18 cellular contexts compared by ENCODE assay signal in the genomic region with DNA sequence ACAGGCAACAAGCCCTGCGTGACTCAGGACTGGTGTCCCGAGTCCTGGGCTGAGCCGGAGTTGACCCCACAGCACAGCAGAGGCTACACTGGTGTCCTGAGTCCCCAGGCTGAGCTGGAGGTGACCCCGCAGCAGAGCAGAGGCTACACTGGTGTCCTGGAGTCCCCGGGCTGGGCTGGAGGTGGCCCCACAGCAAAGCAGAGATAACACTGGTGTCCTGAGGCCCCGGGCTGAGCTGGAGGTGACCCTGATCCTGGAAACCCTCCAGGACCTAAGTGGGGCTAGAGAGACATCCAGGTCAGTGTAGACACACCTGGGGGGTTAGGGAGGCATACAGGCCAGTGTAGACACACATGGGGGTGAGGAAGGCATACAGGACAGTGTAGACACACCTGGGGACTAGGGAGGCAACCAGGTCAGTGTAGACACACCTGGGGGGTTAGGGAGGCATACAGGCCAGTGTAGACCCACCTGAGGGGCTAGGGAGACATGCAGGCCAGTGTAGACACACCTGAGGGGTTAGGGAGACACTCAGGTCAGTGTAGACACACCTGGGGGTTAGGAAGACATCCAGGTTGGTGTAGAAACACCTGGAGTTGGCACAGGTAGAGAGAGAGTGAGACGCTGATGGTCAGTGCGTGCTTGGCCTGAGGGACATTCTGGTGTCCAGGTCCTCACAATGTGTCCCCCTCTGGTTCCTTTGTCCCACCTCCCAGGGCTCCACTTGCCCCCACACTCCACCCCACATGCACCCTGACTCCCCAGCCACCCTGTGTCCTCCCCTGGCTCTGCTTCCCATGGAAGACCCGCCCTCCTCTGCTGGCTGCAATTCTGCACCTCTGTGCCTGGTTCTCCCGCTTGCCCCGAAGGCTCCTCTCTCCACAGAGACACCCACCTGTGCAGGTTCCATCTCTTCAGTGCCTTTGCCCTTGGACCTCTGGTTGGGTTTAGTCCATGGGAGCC.
"Had no signal": no experiment of that assay in that cellular context is flagged by ENCODE, and none has a peak within 500 bp of the region (broad histone marks: within the 10 kb centered on the region; RNA-seq: fewer than 3 reads in every experiment).

No MANE protein-coding gene starts in this region.

- H3K9ac ChIP-seq: parathyroid adenoma had no signal

- H3K4me3 Mint-ChIP-seq: memory B cell; nephron; stimulated activated naive B cell treated with anti-CD40 and anti-IgM and Interleukin-4, amounts not matched to agents 10 μg/mL and 1 μg/mL and 100 μg/mL, for 72 hours; type B pancreatic cell had no signal

- ATAC-seq: psoas muscle; sciatic nerve; stimulated activated naive B cell treated with anti-CD40 and anti-IgM and Interleukin-4, amounts not matched to agents 10 μg/mL and 1 μg/mL and 100 μg/mL, for 72 hours had no signal

- H3K36me3 Mint-ChIP-seq: memory B cell; stimulated activated naive B cell treated with anti-CD40 and anti-IgM and Interleukin-4, amounts not matched to agents 10 μg/mL and 1 μg/mL and 100 μg/mL, for 72 hours; type B pancreatic cell had no signal

- H3K27me3 ChIP-seq: cardiac muscle cell had no signal

- H3K4me1 Mint-ChIP-seq: stimulated activated naive B cell treated with anti-CD40 and anti-IgM and Interleukin-4, amounts not matched to agents 10 μg/mL and 1 μg/mL and 100 μg/mL, for 72 hours had no signal

- H3K4me3 ChIP-seq: cardiac muscle cell, coronary artery, dorsolateral prefrontal cortex, esophagus muscularis mucosa, psoas muscle, stomach, thoracic aorta had no signal

- H3K36me3 ChIP-seq: cardiac muscle cell, esophagus muscularis mucosa, stomach, thoracic aorta had no signal

- H3K4me1 ChIP-seq: parathyroid adenoma, psoas muscle, stomach had no signal

- H3K27ac Mint-ChIP-seq: memory B cell, nephron, type B pancreatic cell had no signal

- H3K9me3 ChIP-seq: esophagus muscularis mucosa, psoas muscle, stomach, thoracic aorta had no signal

- H3K9me3 Mint-ChIP-seq: memory B cell; stimulated activated naive B cell treated with anti-CD40 and anti-IgM and Interleukin-4, amounts not matched to agents 10 μg/mL and 1 μg/mL and 100 μg/mL, for 72 hours; type B pancreatic cell had no signal

- DNase-seq: cerebellar nuclear complex; effector CD8-positive, alpha-beta T cell; foreskin fibroblast; psoas muscle; stimulated activated CD4-positive, alpha-beta T cell treated with anti-CD3 and anti-CD28 coated beads, Interleukin-2, amount 100 ng/mL, for 24 hours; stimulated activated CD4-positive, alpha-beta T cell treated with anti-CD3 and anti-CD28 coated beads, Interleukin-4, amount 100 ng/mL, for 4 hours; stimulated activated naive B cell treated with anti-CD40 and anti-IgM and Interleukin-4, amounts not matched to agents 10 μg/mL and 1 μg/mL and 100 μg/mL, for 72 hours; stomach had no signal

- H3K27ac ChIP-seq: cardiac muscle cell, coronary artery, esophagus muscularis mucosa, parathyroid adenoma, psoas muscle, stomach, thoracic aorta had no signal
